In the genomic region with DNA sequence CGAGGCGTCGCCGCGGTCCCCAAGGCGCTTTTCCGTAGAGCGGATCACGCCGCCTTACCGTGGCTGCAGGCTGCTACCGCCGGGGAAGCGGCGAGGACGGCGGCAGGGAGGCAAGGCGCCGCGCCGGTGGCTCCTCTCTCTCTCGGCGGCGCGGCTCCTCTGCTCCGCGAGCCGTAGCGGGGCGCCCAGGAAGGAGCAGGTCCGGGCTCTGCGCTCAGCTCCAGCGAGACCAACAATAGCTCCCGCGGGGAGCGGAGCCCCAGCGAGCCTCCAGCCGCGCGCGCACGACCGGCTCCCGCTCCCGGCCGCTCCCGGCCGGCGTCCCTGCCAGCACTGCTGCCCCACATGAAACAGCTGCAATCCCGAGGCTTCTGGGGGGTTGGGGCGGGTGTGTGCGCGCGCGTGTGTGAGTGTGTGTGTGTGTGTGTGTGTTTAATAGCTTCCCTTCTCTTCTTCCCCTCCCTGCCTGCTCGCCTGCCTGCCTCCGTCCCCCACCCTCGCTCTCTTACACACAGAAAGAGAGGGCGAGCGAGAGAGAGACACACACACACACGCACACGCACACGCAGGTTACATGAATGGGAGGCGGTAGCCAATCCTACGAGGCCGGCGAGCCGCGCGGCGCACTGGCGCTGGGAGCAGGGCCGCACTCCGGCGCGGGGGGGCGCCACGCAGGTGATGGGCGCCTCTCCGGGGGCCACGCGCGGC, we compare ENCODE assay signal across 1 cellular context.
TF ChIP-seq lines count a peak whose summit lies in the region.

A gene (minus strand): TSS at position 580 of the 708 bp plus-strand sequence. CDS start 371,086 bp downstream, outside the sequence.

TF ChIP-seq in HepG2, 621 proteins besides CTCF, POLR2A, EP300 and RAD21 (continued from another document):
- TF ChIP-seq ZNF781 (CRISPR knock-in tag; IDR thresholded peaks at IDR 0.05; ENCODE audit: borderline replicate concordance, not compliant biosample characterization) (no peak), PHF5A (CRISPR knock-in tag; IDR thresholded peaks at IDR 0.05; ENCODE audit: low read depth, unreplicated experiment) (no peak), ZNF619 (CRISPR knock-in tag; IDR thresholded peaks at IDR 0.05) (no peak), ZFP36 (IDR thresholded peaks at IDR 0.05; ENCODE audit: borderline replicate concordance, low read depth, low read length, partially characterized antibody) (no peak), ZNF33A (CRISPR knock-in tag; IDR thresholded peaks at IDR 0.05; ENCODE audit: borderline replicate concordance) (no peak), STAG1 (CRISPR knock-in tag; IDR thresholded peaks at IDR 0.05) (no peak)
- TF ChIP-seq, protein P1, sequence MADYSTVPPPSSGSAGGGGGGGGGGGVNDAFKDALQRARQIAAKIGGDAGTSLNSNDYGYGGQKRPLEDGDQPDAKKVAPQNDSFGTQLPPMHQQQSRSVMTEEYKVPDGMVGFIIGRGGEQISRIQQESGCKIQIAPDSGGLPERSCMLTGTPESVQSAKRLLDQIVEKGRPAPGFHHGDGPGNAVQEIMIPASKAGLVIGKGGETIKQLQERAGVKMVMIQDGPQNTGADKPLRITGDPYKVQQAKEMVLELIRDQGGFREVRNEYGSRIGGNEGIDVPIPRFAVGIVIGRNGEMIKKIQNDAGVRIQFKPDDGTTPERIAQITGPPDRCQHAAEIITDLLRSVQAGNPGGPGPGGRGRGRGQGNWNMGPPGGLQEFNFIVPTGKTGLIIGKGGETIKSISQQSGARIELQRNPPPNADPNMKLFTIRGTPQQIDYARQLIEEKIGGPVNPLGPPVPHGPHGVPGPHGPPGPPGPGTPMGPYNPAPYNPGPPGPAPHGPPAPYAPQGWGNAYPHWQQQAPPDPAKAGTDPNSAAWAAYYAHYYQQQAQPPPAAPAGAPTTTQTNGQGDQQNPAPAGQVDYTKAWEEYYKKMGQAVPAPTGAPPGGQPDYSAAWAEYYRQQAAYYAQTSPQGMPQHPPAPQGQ (CRISPR knock-in tag; IDR thresholded peaks at IDR 0.05; ENCODE audit: borderline replicate concordance), result no peak
- TF ChIP-seq, protein P2, sequence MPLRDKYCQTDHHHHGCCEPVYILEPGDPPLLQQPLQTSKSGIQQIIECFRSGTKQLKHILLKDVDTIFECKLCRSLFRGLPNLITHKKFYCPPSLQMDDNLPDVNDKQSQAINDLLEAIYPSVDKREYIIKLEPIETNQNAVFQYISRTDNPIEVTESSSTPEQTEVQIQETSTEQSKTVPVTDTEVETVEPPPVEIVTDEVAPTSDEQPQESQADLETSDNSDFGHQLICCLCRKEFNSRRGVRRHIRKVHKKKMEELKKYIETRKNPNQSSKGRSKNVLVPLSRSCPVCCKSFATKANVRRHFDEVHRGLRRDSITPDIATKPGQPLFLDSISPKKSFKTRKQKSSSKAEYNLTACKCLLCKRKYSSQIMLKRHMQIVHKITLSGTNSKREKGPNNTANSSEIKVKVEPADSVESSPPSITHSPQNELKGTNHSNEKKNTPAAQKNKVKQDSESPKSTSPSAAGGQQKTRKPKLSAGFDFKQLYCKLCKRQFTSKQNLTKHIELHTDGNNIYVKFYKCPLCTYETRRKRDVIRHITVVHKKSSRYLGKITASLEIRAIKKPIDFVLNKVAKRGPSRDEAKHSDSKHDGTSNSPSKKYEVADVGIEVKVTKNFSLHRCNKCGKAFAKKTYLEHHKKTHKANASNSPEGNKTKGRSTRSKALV (CRISPR knock-in tag; IDR thresholded peaks at IDR 0.05), result peak; percentile 94
- TF ChIP-seq, protein P3, sequence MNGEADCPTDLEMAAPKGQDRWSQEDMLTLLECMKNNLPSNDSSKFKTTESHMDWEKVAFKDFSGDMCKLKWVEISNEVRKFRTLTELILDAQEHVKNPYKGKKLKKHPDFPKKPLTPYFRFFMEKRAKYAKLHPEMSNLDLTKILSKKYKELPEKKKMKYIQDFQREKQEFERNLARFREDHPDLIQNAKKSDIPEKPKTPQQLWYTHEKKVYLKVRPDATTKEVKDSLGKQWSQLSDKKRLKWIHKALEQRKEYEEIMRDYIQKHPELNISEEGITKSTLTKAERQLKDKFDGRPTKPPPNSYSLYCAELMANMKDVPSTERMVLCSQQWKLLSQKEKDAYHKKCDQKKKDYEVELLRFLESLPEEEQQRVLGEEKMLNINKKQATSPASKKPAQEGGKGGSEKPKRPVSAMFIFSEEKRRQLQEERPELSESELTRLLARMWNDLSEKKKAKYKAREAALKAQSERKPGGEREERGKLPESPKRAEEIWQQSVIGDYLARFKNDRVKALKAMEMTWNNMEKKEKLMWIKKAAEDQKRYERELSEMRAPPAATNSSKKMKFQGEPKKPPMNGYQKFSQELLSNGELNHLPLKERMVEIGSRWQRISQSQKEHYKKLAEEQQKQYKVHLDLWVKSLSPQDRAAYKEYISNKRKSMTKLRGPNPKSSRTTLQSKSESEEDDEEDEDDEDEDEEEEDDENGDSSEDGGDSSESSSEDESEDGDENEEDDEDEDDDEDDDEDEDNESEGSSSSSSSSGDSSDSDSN (CRISPR knock-in tag; IDR thresholded peaks at IDR 0.05), result peak; percentile 40; the same call in 1 of the 2 replicates
TF ChIP-seq in HepG2: peak in this region for 2.
